ENCODE assay signal across 23 cellular contexts in genomic region chr5:81068635-81069034, GRCh38.
DNase-seq lines count a peak whose midpoint lies in the region; ATAC-seq, FAIRE-seq and TF ChIP-seq lines count a peak whose summit lies in the region.
"Had no signal": no experiment of that assay in that cellular context is flagged by ENCODE, and none has a peak within 500 bp of the region (broad histone marks: within the 10 kb centered on the region; RNA-seq: fewer than 3 reads in every experiment).

No MANE protein-coding gene starts in this region.

- H3K4me1 Mint-ChIP-seq in neural progenitor cell, result no peaks in the 10 kb centered on the region
- H3K4me1 Mint-ChIP-seq in stimulated activated memory B cell treated with anti-CD40 and anti-IgM and Interleukin-4, amounts not matched to agents 10 μg/mL and 1 μg/mL and 100 μg/mL, for 72 hours, result no peaks in the 10 kb centered on the region

- TF ChIP-seq RAD21 in H1 (IDR thresholded peaks at IDR 0.05 in 1 of 2, conservative IDR thresholded peaks at IDR 0.05 in 1 of 2; ENCODE audit: low read depth in 2 of 2, low read length in 2 of 2), result no peak

- H3K4me3 ChIP-seq in right atrium auricular region (no peak overlapping the region), H1 (ENCODE audit: extremely low read depth in 1 of 4, insufficient read depth in 2 of 4, low read depth in 3 of 4, low read length in 4 of 4) (no peak overlapping the region), neural progenitor cell (no peak overlapping the region)
- H3K4me3 ChIP-seq: GM12878, GM23248 had no signal

- no peak for TF ChIP-seq EP300 in H1 (IDR thresholded peaks at IDR 0.05; ENCODE audit: borderline replicate concordance in 1 of 2, low read depth in 2 of 2, low read length in 2 of 2)

- no peak overlapping the region for H2BK20ac ChIP-seq in H1 (ENCODE audit: low read length)

- no peaks in the 10 kb centered on the region for H3K23me2 ChIP-seq in H1 (ENCODE audit: low read depth, low read length)

- POLR2A ChIA-PET in H1 (lab: Charles Lee; ENCODE audit: partially characterized antibody), result no interaction called here

- ATAC-seq in left ventricle myocardium superior, result no peak
- ATAC-seq in stimulated activated memory B cell treated with anti-CD40 and anti-IgM and Interleukin-4, amounts not matched to agents 10 μg/mL and 1 μg/mL and 100 μg/mL, for 72 hours, result no peak
- ATAC-seq: GM12878, HepG2 had no signal

- H3K4me1 ChIP-seq in right atrium auricular region, result no peaks in the 10 kb centered on the region
- H3K4me1 ChIP-seq in H1 (replicated peaks in 1 of 4; ENCODE audit: control insufficient read depth in 3 of 4, insufficient read depth in 4 of 4, low read length in 3 of 4), result peaks cover 0 to 3% (median 0%) of the 10 kb centered on the region in 4 experiments; a peak in 1 of 7 replicates
- H3K4me1 ChIP-seq in neural progenitor cell, result no peaks in the 10 kb centered on the region

- H3K79me2 ChIP-seq in H1 (ENCODE audit: control insufficient read depth in 1 of 2, insufficient read depth in 2 of 2, low read length in 2 of 2) (no peaks in the 10 kb centered on the region), neural progenitor cell (ENCODE audit: low read depth) (no peaks in the 10 kb centered on the region)

- no peaks in the 10 kb centered on the region for H3K79me1 ChIP-seq in H1 (ENCODE audit: low read depth, low read length)

- no peaks in the 10 kb centered on the region for H4K20me1 ChIP-seq in H1 (replicated peaks in 1 of 2; ENCODE audit: control insufficient read depth in 1 of 2, insufficient read depth in 2 of 2, low read length in 2 of 2)
- no peaks in the 10 kb centered on the region for H4K20me1 ChIP-seq in neural progenitor cell (ENCODE audit: low read depth)

- no peak overlapping the region for H3K4me3 Mint-ChIP-seq in neural progenitor cell
- no peak overlapping the region for H3K4me3 Mint-ChIP-seq in stimulated activated memory B cell treated with anti-CD40 and anti-IgM and Interleukin-4, amounts not matched to agents 10 μg/mL and 1 μg/mL and 100 μg/mL, for 72 hours
- H3K4me3 Mint-ChIP-seq: CD4-positive, alpha-beta memory T cell had no signal

- H3K14ac ChIP-seq in H1 (ENCODE audit: insufficient read length), result no peak overlapping the region

- FAIRE-seq in H1 (lab: Jason Lieb, UNC), result no peak
- FAIRE-seq: A204.1, GM12878, HepG2 had no signal

- H2AK5ac ChIP-seq in H1 (ENCODE audit: low read depth, low read length), result no peak overlapping the region

- intact Hi-C loops in left ventricle myocardium superior (cut with micrococcal nuclease), result no loop called here

- TF ChIP-seq POLR2A in H1 (IDR thresholded peaks at IDR 0.05; ENCODE audit: control extremely low read depth in 1 of 2, low read depth in 2 of 2, low read length in 2 of 2), result no peak

- no peak overlapping the region for H2BK5ac ChIP-seq in H1 (ENCODE audit: low read depth, low read length)

- 78% methylated on average over 2 of the region's 2 CpGs; no CpG with 5 or more reads in 1 of the 2 experiments for WGBS in H1 (ENCODE audit: extremely low coverage in 1 of 2, insufficient coverage in 1 of 2, insufficient read length in 1 of 2, insufficient replicate concordance in 2 of 2, low coverage in 1 of 2, low lambda C conversion rate in 2 of 2, missing lambda C conversion rate in 1 of 2), 2 experiments

- H2BK12ac ChIP-seq in H1 (ENCODE audit: low read depth, low read length), result no peak overlapping the region

- no peak overlapping the region for H2BK15ac ChIP-seq in H1 (ENCODE audit: low read length)

- DNase-seq in right atrium auricular region (ENCODE audit: low spot score) (no peak), left ventricle myocardium superior (no peak), H1 (ENCODE audit: low read depth in 1 of 2, low spot score in 2 of 2) (no peak), neural progenitor cell (ENCODE audit: low spot score) (no peak), HCEC 1CT (no peak), dermis blood vessel endothelial cell (no peak), kidney glomerular epithelial cell (lab: John Stamatoyannopoulos, UW) (no peak)
- DNase-seq: Calu3; CD4-positive, alpha-beta memory T cell; DMS53; EL; GM23248; KG1; NCI-H1417; NCI-H187 treated with DMSO at 0.1 percent for 48 hours; NCI-H2227 treated with DMSO at 0.1 percent for 48 hours; NCI-H510A treated with DMSO at 0.1 percent for 48 hours; NCI-H82; SIG-M5 had no signal

- no peak overlapping the region for H3K9ac ChIP-seq in H1 (replicated peaks in 1 of 4; ENCODE audit: extremely low read depth in 1 of 4, low read depth in 3 of 4, low read length in 3 of 4)
- H3K9ac ChIP-seq in neural progenitor cell, result no peak overlapping the region
- H3K9ac ChIP-seq: GM23248 had no signal

- H3K9me3 Mint-ChIP-seq in neural progenitor cell, result no peaks in the 10 kb centered on the region
- H3K9me3 Mint-ChIP-seq in stimulated activated memory B cell treated with anti-CD40 and anti-IgM and Interleukin-4, amounts not matched to agents 10 μg/mL and 1 μg/mL and 100 μg/mL, for 72 hours, result peaks cover 2% of the 10 kb centered on the region
- H3K9me3 Mint-ChIP-seq: CD4-positive, alpha-beta memory T cell had no signal

- H3K27ac Mint-ChIP-seq in neural progenitor cell, result no peak overlapping the region
- no peak overlapping the region for H3K27ac Mint-ChIP-seq in stimulated activated memory B cell treated with anti-CD40 and anti-IgM and Interleukin-4, amounts not matched to agents 10 μg/mL and 1 μg/mL and 100 μg/mL, for 72 hours

- H3K27me3 Mint-ChIP-seq in neural progenitor cell (ENCODE audit: insufficient read depth, low read depth), result no peaks in the 10 kb centered on the region
- H3K27me3 Mint-ChIP-seq in stimulated activated memory B cell treated with anti-CD40 and anti-IgM and Interleukin-4, amounts not matched to agents 10 μg/mL and 1 μg/mL and 100 μg/mL, for 72 hours, result peaks cover 8% of the 10 kb centered on the region
- H3K27me3 Mint-ChIP-seq: CD4-positive, alpha-beta memory T cell had no signal

- H3K23ac ChIP-seq in H1 (ENCODE audit: insufficient read length), result no peak overlapping the region

- H4K5ac ChIP-seq in H1 (ENCODE audit: insufficient read length, low read depth, low read length), result no peak overlapping the region

- no peak overlapping the region for H3K4me2 ChIP-seq in H1 (ENCODE audit: insufficient read depth in 1 of 2, low read depth in 2 of 2, low read length in 2 of 2)
- no peak overlapping the region for H3K4me2 ChIP-seq in neural progenitor cell

- H3K27ac ChIP-seq in right atrium auricular region, result peak overlapping the region; percentile 50 to 69
- H3K27ac ChIP-seq in H1 (ENCODE audit: low read depth, low read length), result no peak overlapping the region
- H3K27ac ChIP-seq in neural progenitor cell, result no peak overlapping the region
- H3K27ac ChIP-seq: GM23248 had no signal

- no peak overlapping the region for H4K8ac ChIP-seq in H1 (ENCODE audit: extremely low read depth, insufficient read depth, low read length)

- no peaks in the 10 kb centered on the region for H3K36me3 Mint-ChIP-seq in neural progenitor cell
- no peaks in the 10 kb centered on the region for H3K36me3 Mint-ChIP-seq in stimulated activated memory B cell treated with anti-CD40 and anti-IgM and Interleukin-4, amounts not matched to agents 10 μg/mL and 1 μg/mL and 100 μg/mL, for 72 hours

- H3K18ac ChIP-seq in H1 (ENCODE audit: extremely low read depth, low read length), result no peak overlapping the region

- H3K9me3 ChIP-seq in right atrium auricular region (peaks cover 0 to 7% of the 10 kb centered on the region in 2 donors), H1 (ENCODE audit: insufficient read depth in 2 of 2, low read depth in 1 of 2, low read length in 1 of 2) (0 out of 4 replicates have a peak, but pooled peaks cover 0 to 2% of the 10 kb centered on the region in 2 experiments), neural progenitor cell (ENCODE audit: low read depth) (no peaks in the 10 kb centered on the region)

- H3K36me3 ChIP-seq in right atrium auricular region (no peaks in the 10 kb centered on the region), H1 (ENCODE audit: control insufficient read depth in 2 of 4, insufficient read depth in 4 of 4, low read length in 3 of 4) (peaks cover 0 to 3% (median 0%) of the 10 kb centered on the region in 4 experiments; a peak in 3 of 8 replicates), neural progenitor cell (no peaks in the 10 kb centered on the region)

- no peak for TF ChIP-seq CTCF in right atrium auricular region (IDR thresholded peaks at IDR 0.05)
- TF ChIP-seq CTCF in H1 (IDR thresholded peaks at IDR 0.05; ENCODE audit: control extremely low read depth in 1 of 3, insufficient read depth in 1 of 3, low read depth in 1 of 3, low read length in 3 of 3), result no peak
- TF ChIP-seq CTCF in neural progenitor cell (IDR thresholded peaks at IDR 0.05), result no peak

- no peak overlapping the region for H3K56ac ChIP-seq in H1 (replicated peaks; ENCODE audit: insufficient read length, low read depth, low read length)

- H3F3A ChIP-seq in neural progenitor cell (ENCODE audit: low read depth), result no peaks in the 10 kb centered on the region

- no peak overlapping the region for H2BK120ac ChIP-seq in H1 (replicated peaks; ENCODE audit: low read depth, low read length)

- no peak overlapping the region for H4K91ac ChIP-seq in H1 (replicated peaks; ENCODE audit: insufficient read length, low read length)

- no peak overlapping the region for H3K4ac ChIP-seq in H1 (replicated peaks; ENCODE audit: insufficient read length, low read depth, low read length)

- H2AFZ ChIP-seq in H1 (ENCODE audit: low read length), result no peak overlapping the region
- peak overlapping the region; percentile 39 for H2AFZ ChIP-seq in neural progenitor cell (replicated peaks)
- H2AFZ ChIP-seq: GM23248 had no signal

- H3K27me3 ChIP-seq in right atrium auricular region (no peaks in the 10 kb centered on the region), H1 (replicated peaks in 1 of 4; ENCODE audit: control insufficient read depth in 3 of 4, extremely low read depth in 1 of 4, insufficient read depth in 3 of 4, low read length in 3 of 4) (no peaks in the 10 kb centered on the region), neural progenitor cell (no peaks in the 10 kb centered on the region)

- CTCF ChIA-PET in H1 (lab: Charles Lee; ENCODE audit: partially characterized antibody), result interaction anchor here (0.6 to 2.2 kb wide), 2 partner anchors 17 to 39 kb away, joined by 3 to 6 read pairs; no protein-coding TSS in a partner anchor

TF ChIP-seq in H1, 55 proteins besides CTCF, POLR2A, EP300 and RAD21 (continues in another document):
- TF ChIP-seq CBX8 (IDR thresholded peaks at IDR 0.05; ENCODE audit: borderline replicate concordance, low read depth, low read length) (no peak), ASH2L (IDR thresholded peaks at IDR 0.05; ENCODE audit: low read length) (no peak), HDAC6 (IDR thresholded peaks at IDR 0.05; ENCODE audit: low read depth, low read length) (no peak), JUND (IDR thresholded peaks at IDR 0.05; ENCODE audit: low read length) (no peak), TAF7 (optimal IDR thresholded peaks at IDR 0.05; ENCODE audit: borderline replicate concordance, low read depth, low read length) (no peak), TEAD4 (IDR thresholded peaks at IDR 0.05; ENCODE audit: low read depth, low read length) (0 out of 2 replicates have a peak, but pooled peaks have one; percentile 18), SIX5 (IDR thresholded peaks at IDR 0.05; ENCODE audit: low read depth, low read length) (no peak), CREB1 (IDR thresholded peaks at IDR 0.05) (no peak)

Comparison
In these comparisons a context has a peak if more than half of its experiments do, and no peak if none do; other contexts are left out.
1. H3K27ac ChIP-seq: peak in right atrium auricular region (2 of 2); none in H1 (single experiment) and neural progenitor cell (single experiment).